Comparison of ENCODE assay signal across 10 cellular contexts in genomic region chr5:77644443-77645157, GRCh38. TPM values are rescaled to one million over a fixed set of nuclear protein-coding genes. Genes with fewer than 3 reads are reported as not detected.
DNase-seq lines count a peak whose midpoint lies in the region; ATAC-seq and TF ChIP-seq lines count a peak whose summit lies in the region.
"Had no signal": no experiment of that assay in that cellular context is flagged by ENCODE, and none has a peak within 500 bp of the region (broad histone marks: within the 10 kb centered on the region; RNA-seq: fewer than 3 reads in every experiment).

No MANE protein-coding gene starts in this region.

- H3K9ac ChIP-seq in iPS-20b (ENCODE audit: low read depth, low read length), result no peak overlapping the region

- TF ChIP-seq CTCF in BE2C (IDR thresholded peaks at IDR 0.05; ENCODE audit: low read depth, low read length) (no peak), DOHH2 (IDR thresholded peaks at IDR 0.05; ENCODE audit: low read depth, low read length, poor library complexity, severe bottlenecking) (no peak)

- no peaks in the 10 kb centered on the region for H4K20me1 ChIP-seq in DOHH2 (ENCODE audit: control insufficient read depth, insufficient read depth, low read depth, low read length)

- no peak overlapping the region for H3K27ac ChIP-seq in DOHH2 (ENCODE audit: low read depth, low read length)
- H3K27ac ChIP-seq in SJSA1, result no peak overlapping the region
- H3K27ac ChIP-seq in iPS-20b (ENCODE audit: low read length), result no peak overlapping the region
- H3K27ac ChIP-seq: cardiac muscle cell had no signal

- DNase-seq in BE2C (no peak), SJSA1 (ENCODE audit: low read depth in 1 of 2, low spot score in 2 of 2) (peak in 1 of 2 experiments; percentile 2), NCI-H446 (lab: John Stamatoyannopoulos, UW) (no peak)
- DNase-seq in stimulated activated CD4-positive, alpha-beta T cell treated with anti-CD3 and anti-CD28 coated beads, Interleukin-15, amount 100 ng/mL, for 24 hours, result no peak
- DNase-seq in stimulated activated CD4-positive, alpha-beta T cell treated with anti-CD3 and anti-CD28 coated beads, Interleukin-4, amount 100 ng/mL, for 24 hours, result no peak

- no peaks in the 10 kb centered on the region for H3K36me3 ChIP-seq in BE2C
- no peaks in the 10 kb centered on the region for H3K36me3 ChIP-seq in DOHH2 (ENCODE audit: control insufficient read depth, low read length)
- no peaks in the 10 kb centered on the region for H3K36me3 ChIP-seq in SJSA1
- no peaks in the 10 kb centered on the region for H3K36me3 ChIP-seq in iPS-20b (ENCODE audit: insufficient read depth, low read depth, low read length)
- H3K36me3 ChIP-seq: cardiac muscle cell had no signal

- H3K4me1 ChIP-seq in BE2C, result no peaks in the 10 kb centered on the region; the same call in 1 of the 2 replicates
- H3K4me1 ChIP-seq in DOHH2 (ENCODE audit: control insufficient read depth, low read length), result no peaks in the 10 kb centered on the region
- H3K4me1 ChIP-seq in SJSA1 (replicated peaks), result peaks cover 12% of the 10 kb centered on the region
- H3K4me1 ChIP-seq in iPS-20b (ENCODE audit: insufficient read depth, low read length), result no peaks in the 10 kb centered on the region

- H3K27me3 ChIP-seq in BE2C (peaks cover 85% of the 10 kb centered on the region), DOHH2 (ENCODE audit: control insufficient read depth, low read length) (peaks cover 59% of the 10 kb centered on the region), SJSA1 (replicated peaks) (peaks cover 34% of the 10 kb centered on the region), iPS-20b (ENCODE audit: insufficient read depth, low read length) (peaks cover 100% of the 10 kb centered on the region)

- H3K9me3 ChIP-seq in BE2C (no peaks in the 10 kb centered on the region), DOHH2 (ENCODE audit: control insufficient read depth, insufficient read depth, low read length) (no peaks in the 10 kb centered on the region), SJSA1 (replicated peaks) (peaks cover 3% of the 10 kb centered on the region; the same call in 1 of the 2 replicates), iPS-20b (ENCODE audit: insufficient read depth, low read depth, low read length) (peaks cover 3% of the 10 kb centered on the region; the same call in 1 of the 2 replicates)

- no peak for ATAC-seq in GM21723 (IDR thresholded peaks at IDR 0.05; ENCODE audit: unreplicated experiment)

- no peaks in the 10 kb centered on the region for H3F3A ChIP-seq in DOHH2 (ENCODE audit: control insufficient read depth, insufficient read depth)

- H3K9me2 ChIP-seq in DOHH2 (replicated peaks; ENCODE audit: control insufficient read depth, low read length), result no peaks in the 10 kb centered on the region

- H3K79me2 ChIP-seq in DOHH2 (ENCODE audit: control insufficient read depth, low read length), result no peaks in the 10 kb centered on the region

- 0 out of 2 replicates have a peak overlapping the region, but pooled peaks have one; percentile 8 for H3K4me2 ChIP-seq in DOHH2 (ENCODE audit: low read length)

- H3K4me3 ChIP-seq in BE2C (ENCODE audit: low read depth, low read length), result peak overlapping the region; percentile 2; the same call in 1 of the 2 replicates
- H3K4me3 ChIP-seq in DOHH2 (ENCODE audit: low read length), result no peak overlapping the region
- 0 out of 2 replicates have a peak overlapping the region, but pooled peaks have one; percentile 12 for H3K4me3 ChIP-seq in SJSA1
- peak overlapping the region; percentile 6 for H3K4me3 ChIP-seq in iPS-20b (ENCODE audit: low read length)

RNA-seq across cellular contexts. Expression of gene OTP, which starts 6.1 kb away (rescaled TPM):
- polyA plus RNA-seq in BE2C (2012; ENCODE audit: insufficient read depth, insufficient read length, low read depth), result not detected
- total RNA-seq in SJSA1 (2014; rRNA removed; shearing (Covaris generic)), result not detected in 2 replicates
- total RNA-seq: cardiac muscle cell, subcutaneous adipose tissue had no signal
- polyA plus RNA-seq: cardiac muscle cell had no signal
